7 cellular contexts compared by ENCODE assay signal in genomic region chr19:19193926-19194325, GRCh38. TPM values are rescaled to one million over a fixed set of nuclear protein-coding genes. Genes with fewer than 3 reads are reported as not detected.
DNase-seq lines count a peak whose midpoint lies in the region; ATAC-seq and TF ChIP-seq lines count a peak whose summit lies in the region.
"Had no signal": no experiment of that assay in that cellular context is flagged by ENCODE, and none has a peak within 500 bp of the region (broad histone marks: within the 10 kb centered on the region; RNA-seq: fewer than 3 reads in every experiment).

No MANE protein-coding gene starts in this region.

- ATAC-seq in HG03196 (IDR thresholded peaks at IDR 0.05; ENCODE audit: unreplicated experiment): no peak
- ATAC-seq in HG03175 (IDR thresholded peaks at IDR 0.05; ENCODE audit: unreplicated experiment): no peak
- ATAC-seq in HG02884 (IDR thresholded peaks at IDR 0.05; ENCODE audit: unreplicated experiment): no peak

- H3T11ph ChIP-seq in H9 (ENCODE audit: low read length): no peak overlapping the region

- no peak overlapping the region for H4K8ac ChIP-seq in H9 (replicated peaks; ENCODE audit: insufficient read length, low read depth, low read length)

- H3K56ac ChIP-seq in H9 (ENCODE audit: insufficient read length, low read depth, low read length): no peak overlapping the region

- H3K27ac Mint-ChIP-seq in H9: no peak overlapping the region; a peak in 1 of 7 replicates
- peak overlapping the region; percentile 71 for H3K27ac Mint-ChIP-seq in activated T-helper 2 cell treated with anti-CD3 and anti-CD28 coated beads, Interferon-gamma antibody, Interleukin-2, Interleukin-4, amounts not matched to agents 10 μg/mL and 5 μg/mL and 100 μg/mL, durations not matched to agents 14 hours and 24 hours and 36 hours
- H3K27ac Mint-ChIP-seq in nephron progenitor cell: peak overlapping the region; percentile 16

- H3K27ac ChIP-seq in H9 (ENCODE audit: insufficient read length, low read depth, low read length): no peak overlapping the region

- no peak overlapping the region for H2BK20ac ChIP-seq in H9 (ENCODE audit: low read depth, low read length, poor library complexity, severe bottlenecking)

- H2AK5ac ChIP-seq in H9 (ENCODE audit: insufficient read length, low read length): no peak overlapping the region

- no peak overlapping the region for H2AFZ ChIP-seq in H9 (ENCODE audit: low read length)

- H3K27me3 ChIP-seq in H9 (ENCODE audit: insufficient read depth, low read length): no peaks in the 10 kb centered on the region

- peaks cover 4% of the 10 kb centered on the region for H3K79me1 ChIP-seq in H9 (ENCODE audit: insufficient read depth, low read depth, low read length, poor library complexity, severe bottlenecking)

- H2BK5ac ChIP-seq in H9 (ENCODE audit: insufficient read length, low read length): no peak overlapping the region

- no peak overlapping the region for H4K91ac ChIP-seq in H9 (ENCODE audit: insufficient read length, low read depth, low read length)

- DNase-seq in H9: no peak
- no peak for DNase-seq in activated T-helper 2 cell treated with anti-CD3 and anti-CD28 coated beads, Interferon-gamma antibody, Interleukin-2, Interleukin-4, amounts not matched to agents 10 μg/mL and 5 μg/mL and 100 μg/mL, durations not matched to agents 14 hours and 24 hours and 36 hours (ENCODE audit: low spot score)
- DNase-seq in nephron progenitor cell: no peak
- DNase-seq: stimulated activated CD4-positive, alpha-beta T cell treated with anti-CD3 and anti-CD28 coated beads, Interleukin-4, amount 100 ng/mL, for 24 hours had no signal

- no peak overlapping the region for H3K23ac ChIP-seq in H9 (ENCODE audit: insufficient read length, low read depth, low read length)

- H4K20me1 ChIP-seq in H9 (ENCODE audit: control insufficient read depth, insufficient read depth, insufficient read length): no peaks in the 10 kb centered on the region

- no peaks in the 10 kb centered on the region for H3K9me3 ChIP-seq in H9 (ENCODE audit: control insufficient read depth, low read depth, low read length)

- peaks cover 9 to 35% (median 25%) of the 10 kb centered on the region in 3 experiments; a peak in 6 of 7 replicates for H3K36me3 Mint-ChIP-seq in H9 (ENCODE audit: insufficient read depth in 1 of 3, low read depth in 3 of 3)
- H3K36me3 Mint-ChIP-seq in activated T-helper 2 cell treated with anti-CD3 and anti-CD28 coated beads, Interferon-gamma antibody, Interleukin-2, Interleukin-4, amounts not matched to agents 10 μg/mL and 5 μg/mL and 100 μg/mL, durations not matched to agents 14 hours and 24 hours and 36 hours (ENCODE audit: low read depth): peaks cover 28% of the 10 kb centered on the region
- H3K36me3 Mint-ChIP-seq in nephron progenitor cell (ENCODE audit: low read depth): peaks cover 24% of the 10 kb centered on the region

- TF ChIP-seq CTCF in H9 (conservative IDR thresholded peaks at IDR 0.05): no peak
- no peak for TF ChIP-seq CTCF in nephron progenitor cell (IDR thresholded peaks at IDR 0.05)

- intact Hi-C loops in activated T-helper 2 cell treated with anti-CD3 and anti-CD28 coated beads, Interferon-gamma antibody, Interleukin-2, Interleukin-4, amounts not matched to agents 10 μg/mL and 5 μg/mL and 100 μg/mL, durations not matched to agents 14 hours and 24 hours and 36 hours (cut with micrococcal nuclease): loop anchor here (5.0 kb wide), 2 partner anchors 162 to 277 kb away; partner anchors contain the start of genes ARMC6, COPE, DDX49 and SUGP2

- H3K4ac ChIP-seq in H9 (ENCODE audit: low read depth, low read length): no peak overlapping the region

- H4K5ac ChIP-seq in H9 (ENCODE audit: insufficient read length, low read depth, low read length): no peak overlapping the region

- H2BK120ac ChIP-seq in H9 (ENCODE audit: low read depth, low read length, poor library complexity, severe bottlenecking): no peak overlapping the region

- no peaks in the 10 kb centered on the region for H3K27me3 Mint-ChIP-seq in H9 (ENCODE audit: low read depth)
- no peaks in the 10 kb centered on the region for H3K27me3 Mint-ChIP-seq in activated T-helper 2 cell treated with anti-CD3 and anti-CD28 coated beads, Interferon-gamma antibody, Interleukin-2, Interleukin-4, amounts not matched to agents 10 μg/mL and 5 μg/mL and 100 μg/mL, durations not matched to agents 14 hours and 24 hours and 36 hours (ENCODE audit: low read depth)
- no peaks in the 10 kb centered on the region for H3K27me3 Mint-ChIP-seq in nephron progenitor cell (ENCODE audit: low read depth, poor library complexity)

- H2BK12ac ChIP-seq in H9 (ENCODE audit: insufficient read length, low read depth, low read length): no peak overlapping the region

- H3K79me2 ChIP-seq in H9 (ENCODE audit: insufficient read depth, low read length): no peaks in the 10 kb centered on the region; the same call in 1 of the 2 replicates

- H3K4me3 Mint-ChIP-seq in H9 (peak overlapping the region; percentile 96 to 97), nephron progenitor cell (peak overlapping the region; percentile 98)
- peak overlapping the region; percentile 94 for H3K4me3 Mint-ChIP-seq in activated T-helper 2 cell treated with anti-CD3 and anti-CD28 coated beads, Interferon-gamma antibody, Interleukin-2, Interleukin-4, amounts not matched to agents 10 μg/mL and 5 μg/mL and 100 μg/mL, durations not matched to agents 14 hours and 24 hours and 36 hours (ENCODE audit: low read depth)

- no peak overlapping the region for H3K14ac ChIP-seq in H9 (ENCODE audit: insufficient read depth, low read length)

- H3K4me1 Mint-ChIP-seq in H9: peaks cover 0 to 16% of the 10 kb centered on the region in 2 experiments; a peak in 2 of 4 replicates
- peaks cover 18% of the 10 kb centered on the region for H3K4me1 Mint-ChIP-seq in activated T-helper 2 cell treated with anti-CD3 and anti-CD28 coated beads, Interferon-gamma antibody, Interleukin-2, Interleukin-4, amounts not matched to agents 10 μg/mL and 5 μg/mL and 100 μg/mL, durations not matched to agents 14 hours and 24 hours and 36 hours (ENCODE audit: low read depth)
- peaks cover 42% of the 10 kb centered on the region for H3K4me1 Mint-ChIP-seq in nephron progenitor cell

- no peaks in the 10 kb centered on the region for H3K4me1 ChIP-seq in H9 (ENCODE audit: insufficient read depth, low read length)

- no CpG with 5 or more reads among the region's 5 CpGs for WGBS in H9 (ENCODE audit: extremely low coverage, insufficient read length, low lambda C conversion rate)

- H3K9ac ChIP-seq in H9 (ENCODE audit: extremely low read depth, insufficient read length, low read length): no peak overlapping the region

- H3K23me2 ChIP-seq in H9 (ENCODE audit: insufficient read length, low read depth, low read length, poor library complexity, severe bottlenecking): peaks cover 3% of the 10 kb centered on the region

- H3K9me3 Mint-ChIP-seq in H9: no peaks in the 10 kb centered on the region
- H3K9me3 Mint-ChIP-seq in activated T-helper 2 cell treated with anti-CD3 and anti-CD28 coated beads, Interferon-gamma antibody, Interleukin-2, Interleukin-4, amounts not matched to agents 10 μg/mL and 5 μg/mL and 100 μg/mL, durations not matched to agents 14 hours and 24 hours and 36 hours: no peaks in the 10 kb centered on the region
- no peaks in the 10 kb centered on the region for H3K9me3 Mint-ChIP-seq in nephron progenitor cell

- H3K4me2 ChIP-seq in H9 (ENCODE audit: insufficient read depth, insufficient read length, low read length): peak overlapping the region; percentile 79

- H2BK15ac ChIP-seq in H9 (ENCODE audit: low read depth, low read length): no peak overlapping the region

- H3K18ac ChIP-seq in H9 (ENCODE audit: insufficient read length, low read depth, low read length): no peak overlapping the region

RNA-seq across cellular contexts. Expression of gene RFXANK, which starts 1.9 kb away (rescaled TPM):
- 78.9 and 81.8 TPM in 2 replicates for total RNA-seq in H9 (2021)
- 105 and 112 TPM in 2 replicates for total RNA-seq in activated T-helper 2 cell treated with anti-CD3 and anti-CD28 coated beads, Interferon-gamma antibody, Interleukin-2, Interleukin-4, amounts not matched to agents 10 μg/mL and 5 μg/mL and 100 μg/mL, durations not matched to agents 14 hours and 24 hours and 36 hours

RNA-seq across cellular contexts. Expression of gene BORCS8, which starts 2.0 kb away (rescaled TPM):
- total RNA-seq in H9 (2021): 20.4 and 21.7 TPM in 2 replicates
- 28.8 and 33.2 TPM in 2 replicates for total RNA-seq in activated T-helper 2 cell treated with anti-CD3 and anti-CD28 coated beads, Interferon-gamma antibody, Interleukin-2, Interleukin-4, amounts not matched to agents 10 μg/mL and 5 μg/mL and 100 μg/mL, durations not matched to agents 14 hours and 24 hours and 36 hours

RNA-seq across cellular contexts. Expression of gene NR2C2AP, which starts 9.3 kb away (rescaled TPM):
- total RNA-seq in H9 (2021): 30.7 and 31.7 TPM in 2 replicates
- 32.5 and 37.0 TPM in 2 replicates for total RNA-seq in activated T-helper 2 cell treated with anti-CD3 and anti-CD28 coated beads, Interferon-gamma antibody, Interleukin-2, Interleukin-4, amounts not matched to agents 10 μg/mL and 5 μg/mL and 100 μg/mL, durations not matched to agents 14 hours and 24 hours and 36 hours

RNA-seq across cellular contexts. Expression of gene NCAN, which starts 17.8 kb away (rescaled TPM):
- 1.5 and 1.6 TPM in 2 replicates for total RNA-seq in H9 (2021)
- 0.23 TPM in 1 of 2 replicates, not detected in the other for total RNA-seq in activated T-helper 2 cell treated with anti-CD3 and anti-CD28 coated beads, Interferon-gamma antibody, Interleukin-2, Interleukin-4, amounts not matched to agents 10 μg/mL and 5 μg/mL and 100 μg/mL, durations not matched to agents 14 hours and 24 hours and 36 hours

RNA-seq across cellular contexts. Expression of gene MEF2B, which starts 23.9 kb away (rescaled TPM):
- total RNA-seq in H9 (2021): 1.3 TPM in 2 replicates
- 2.7 and 3.0 TPM in 2 replicates for total RNA-seq in activated T-helper 2 cell treated with anti-CD3 and anti-CD28 coated beads, Interferon-gamma antibody, Interleukin-2, Interleukin-4, amounts not matched to agents 10 μg/mL and 5 μg/mL and 100 μg/mL, durations not matched to agents 14 hours and 24 hours and 36 hours

Comparison
In these comparisons a context has a peak if more than half of its experiments do, and no peak if none do; other contexts are left out.
1. H3K27ac Mint-ChIP-seq: peak in activated T-helper 2 cell treated with anti-CD3 and anti-CD28 coated beads, Interferon-gamma antibody, Interleukin-2, Interleukin-4, amounts not matched to agents 10 μg/mL and 5 μg/mL and 100 μg/mL, durations not matched to agents 14 hours and 24 hours and 36 hours (single experiment) and nephron progenitor cell (single experiment); none in H9 (0 of 3).
2. Peak in every context shown above with its lines, with median percentiles within 50 percentile points of each other: H3K4me3 Mint-ChIP-seq.